In genomic region chr10:22366771-22367170, GRCh38 we compare ENCODE assay signal across 22 cellular contexts. TPM values are rescaled to one million over a fixed set of nuclear protein-coding genes. Genes with fewer than 3 reads are reported as not detected.
"Had no signal": no experiment of that assay in that cellular context is flagged by ENCODE, and none has a peak within 500 bp of the region (broad histone marks: within the 10 kb centered on the region; RNA-seq: fewer than 3 reads in every experiment).

No MANE protein-coding gene starts in this region.

- H3K27ac Mint-ChIP-seq: dendritic cell treated with granulocyte-macrophage colony-stimulating factor and Interleukin-4, amounts not matched to agents 40 ng/mL and 50 ng/mL, for 4 days; memory B cell; type B pancreatic cell had no signal

- H3K36me3 Mint-ChIP-seq: memory B cell; natural killer cell; stimulated activated naive B cell treated with anti-CD40 and anti-IgM and Interleukin-4, amounts not matched to agents 10 μg/mL and 1 μg/mL and 100 μg/mL, for 72 hours; type B pancreatic cell had no signal

- ATAC-seq: effector memory CD8-positive, alpha-beta T cell; gastrocnemius medialis; heart right ventricle; left lung; natural killer cell; psoas muscle; stimulated activated naive B cell treated with anti-CD40 and anti-IgM and Interleukin-4, amounts not matched to agents 10 μg/mL and 1 μg/mL and 100 μg/mL, for 72 hours had no signal

- H3K4me3 Mint-ChIP-seq: dendritic cell treated with granulocyte-macrophage colony-stimulating factor and Interleukin-4, amounts not matched to agents 40 ng/mL and 50 ng/mL, for 4 days; effector memory CD8-positive, alpha-beta T cell; natural killer cell; stimulated activated naive B cell treated with anti-CD40 and anti-IgM and Interleukin-4, amounts not matched to agents 10 μg/mL and 1 μg/mL and 100 μg/mL, for 72 hours; type B pancreatic cell had no signal

- DNase-seq: activated naive CD4-positive, alpha-beta T cell treated with Interleukin-2 at 50 U/mL for 16 hours; activated T-cell treated with anti-CD3 and anti-CD28 coated beads, Interleukin-2, amount 50 U/mL, for 1 hour; brain microvascular endothelial cell; cerebellar nuclear complex; effector memory CD8-positive, alpha-beta T cell; gastrocnemius medialis; heart right ventricle; left lung; natural killer cell; psoas muscle; sigmoid colon; stimulated activated CD4-positive, alpha-beta T cell treated with anti-CD3 and anti-CD28 coated beads, Interleukin-2, amount 100 ng/mL, for 24 hours; stimulated activated naive B cell treated with anti-CD40 and anti-IgM and Interleukin-4, amounts not matched to agents 10 μg/mL and 1 μg/mL and 100 μg/mL, for 72 hours; T-helper 9 cell had no signal

- H3K9me3 ChIP-seq: gastrocnemius medialis, heart right ventricle, left lung, psoas muscle, sigmoid colon, suprapubic skin had no signal

- H3K4me3 ChIP-seq: gastrocnemius medialis, heart right ventricle, left lung, psoas muscle, sigmoid colon, suprapubic skin had no signal

- H3K36me3 ChIP-seq: brain microvascular endothelial cell, gastrocnemius medialis, heart right ventricle, left lung, sigmoid colon, suprapubic skin had no signal

- H3K27me3 ChIP-seq: brain microvascular endothelial cell, gastrocnemius medialis had no signal

- H3K27ac ChIP-seq: brain microvascular endothelial cell, epithelial cell of prostate, gastrocnemius medialis, heart right ventricle, left lung, psoas muscle, sigmoid colon, suprapubic skin, VCaP had no signal

- H3K27me3 Mint-ChIP-seq: memory B cell; stimulated activated naive B cell treated with anti-CD40 and anti-IgM and Interleukin-4, amounts not matched to agents 10 μg/mL and 1 μg/mL and 100 μg/mL, for 72 hours; type B pancreatic cell had no signal

- H3K4me1 ChIP-seq: gastrocnemius medialis, psoas muscle, sigmoid colon, suprapubic skin had no signal

- H3K9me3 Mint-ChIP-seq: dendritic cell treated with granulocyte-macrophage colony-stimulating factor and Interleukin-4, amounts not matched to agents 40 ng/mL and 50 ng/mL, for 4 days; effector memory CD8-positive, alpha-beta T cell; memory B cell; natural killer cell; type B pancreatic cell had no signal

RNA-seq across cellular contexts. Expression of gene SPAG6, which starts 21.5 kb away (rescaled TPM):
- total RNA-seq: activated CD8-positive, alpha-beta memory T cell treated with anti-CD3 and anti-CD28 coated beads for 36 hours; heart right ventricle; omental fat pad; sigmoid colon had no signal
